ENCODE assay signal across 8 cellular contexts in genomic region chr2:25877431-25878360, GRCh38. TPM values are rescaled to one million over a fixed set of nuclear protein-coding genes. Genes with fewer than 3 reads are reported as not detected.
DNase-seq lines count a peak whose midpoint lies in the region; ATAC-seq and TF ChIP-seq lines count a peak whose summit lies in the region.

No MANE protein-coding gene starts in this region.

- no CpG with 5 or more reads among the region's 64 CpGs for WGBS in mesendoderm (ENCODE audit: extremely low coverage, insufficient coverage, low lambda C conversion rate)

- H3K9me3 ChIP-seq in BE2C, result no peaks in the 10 kb centered on the region

- H3K4ac ChIP-seq in mesendoderm (ENCODE audit: low read depth, low read length), result peak overlapping the region; percentile 74

- peak overlapping the region; percentile 95 to 97 for H3K4me3 Mint-ChIP-seq in effector memory CD8-positive, alpha-beta T cell

- H3K27ac ChIP-seq in mesendoderm (ENCODE audit: low read depth, low read length), result peak overlapping the region; percentile 66

- H3K27me3 Mint-ChIP-seq in effector memory CD8-positive, alpha-beta T cell, result no peaks in the 10 kb centered on the region

- peak; percentile 31 for ATAC-seq in HG03520 (IDR thresholded peaks at IDR 0.05; ENCODE audit: unreplicated experiment)
- peak; percentile 48 for ATAC-seq in effector memory CD8-positive, alpha-beta T cell (replicated peaks)

- no peaks in the 10 kb centered on the region; the same call in none of the 2 replicates for H3K4me1 ChIP-seq in BE2C
- H3K4me1 ChIP-seq in mesendoderm (ENCODE audit: control insufficient read depth, low read depth, low read length), result peaks cover 3% of the 10 kb centered on the region

- peak overlapping the region; percentile 83 for H3K18ac ChIP-seq in mesendoderm (ENCODE audit: low read length)

- H3K4me2 ChIP-seq in mesendoderm (ENCODE audit: low read length), result peak overlapping the region; percentile 76

- no peak overlapping the region for H2BK5ac ChIP-seq in mesendoderm (ENCODE audit: low read length)

- H2BK15ac ChIP-seq in mesendoderm (replicated peaks; ENCODE audit: low read depth), result no peak overlapping the region

- H3K36me3 ChIP-seq in BE2C, result peaks cover 3% of the 10 kb centered on the region; the same call in 1 of the 2 replicates
- no peaks in the 10 kb centered on the region for H3K36me3 ChIP-seq in mesendoderm (ENCODE audit: control insufficient read depth, insufficient read depth, low read length)

- no peaks in the 10 kb centered on the region for H3K79me1 ChIP-seq in mesendoderm (ENCODE audit: low read length)

- peak overlapping the region; percentile 96 for H3K9ac ChIP-seq in mesendoderm (ENCODE audit: low read length)

- TF ChIP-seq CTCF in BE2C (IDR thresholded peaks at IDR 0.05; ENCODE audit: low read depth, low read length), result no peak

- H2AK5ac ChIP-seq in mesendoderm (ENCODE audit: low read length), result no peak overlapping the region

- peaks cover 36% of the 10 kb centered on the region for H3K79me2 ChIP-seq in mesendoderm (ENCODE audit: control insufficient read depth, insufficient read depth, low read length)

- peak overlapping the region; percentile 95 to 98 for H3K27ac Mint-ChIP-seq in effector memory CD8-positive, alpha-beta T cell

- H3K56ac ChIP-seq in mesendoderm (ENCODE audit: low read length), result peak overlapping the region; percentile 98

- peaks cover 18% of the 10 kb centered on the region for H3K36me3 Mint-ChIP-seq in effector memory CD8-positive, alpha-beta T cell (ENCODE audit: insufficient read depth)

- no peaks in the 10 kb centered on the region for H3K9me3 Mint-ChIP-seq in effector memory CD8-positive, alpha-beta T cell

- no peak overlapping the region for H2BK120ac ChIP-seq in mesendoderm (ENCODE audit: low read depth, low read length)

- no peak overlapping the region for H4K8ac ChIP-seq in mesendoderm (ENCODE audit: low read depth, low read length)

- H3K23ac ChIP-seq in mesendoderm (ENCODE audit: low read length), result peak overlapping the region; percentile 82

- no peak overlapping the region for H4K5ac ChIP-seq in mesendoderm (ENCODE audit: low read length)

- H3K4me1 Mint-ChIP-seq in effector memory CD8-positive, alpha-beta T cell (ENCODE audit: low read depth in 2 of 2), result peaks cover 21 to 26% of the 10 kb centered on the region in 2 donors

- no peaks in the 10 kb centered on the region for H3K27me3 ChIP-seq in BE2C
- no peaks in the 10 kb centered on the region for H3K27me3 ChIP-seq in mesendoderm (ENCODE audit: insufficient read depth, low read length, poor library complexity)

- H3K4me3 ChIP-seq in BE2C (ENCODE audit: low read depth, low read length) (peak overlapping the region; percentile 96), mesendoderm (ENCODE audit: low read length) (peak overlapping the region; percentile 97)

- DNase-seq in BE2C (peak; percentile 61), GM19240 (ENCODE audit: insufficient read length, low spot score) (peak; percentile 65), NCI-H774 (lab: John Stamatoyannopoulos, UW) (peak; percentile 41), mesendoderm (peak; percentile 78)
- peak; percentile 15 to 25 for DNase-seq in activated CD8-positive, alpha-beta memory T cell treated with anti-CD3 and anti-CD28 coated beads for 4 hours (ENCODE audit: low read depth in 2 of 2)
- peak; percentile 48 to 60 (median 50) for DNase-seq in effector memory CD8-positive, alpha-beta T cell
- DNase-seq in stimulated activated CD8-positive, alpha-beta memory T cell treated with anti-CD3 and anti-CD28 coated beads, Interleukin-15, amount 100 ng/mL, for 24 hours (ENCODE audit: low read depth), result peak; percentile 14

RNA-seq across cellular contexts. Expression of gene ASXL2, which starts 0.6 kb away (rescaled TPM):
- 9.9 TPM for polyA plus RNA-seq in BE2C (2012; ENCODE audit: insufficient read depth, insufficient read length, low read depth)
- 13.8 TPM for polyA plus RNA-seq in mesendoderm (2013, experiment 1 of 2)
- 14.1 TPM for polyA plus RNA-seq in mesendoderm (2013, experiment 2 of 2)

Comparison
In these comparisons a context has a peak if more than half of its experiments do, and no peak if none do; other contexts are left out.
1. Peak in every context shown above with its lines: DNase-seq, ATAC-seq, H3K4me3 ChIP-seq and H3K27ac ChIP-seq.
2. DNase-seq: peak in every context shown above with its lines; median percentile 78 in mesendoderm; 65 in GM19240; 61 in BE2C; 50 in effector memory CD8-positive, alpha-beta T cell; 41 in NCI-H774; 20 in activated CD8-positive, alpha-beta memory T cell treated with anti-CD3 and anti-CD28 coated beads for 4 hours; 14 in stimulated activated CD8-positive, alpha-beta memory T cell treated with anti-CD3 and anti-CD28 coated beads, Interleukin-15, amount 100 ng/mL, for 24 hours.